In genomic region chr10:112203328-112204076, GRCh38 we compare ENCODE assay signal across 12 cellular contexts. TPM values are rescaled to one million over a fixed set of nuclear protein-coding genes. Genes with fewer than 3 reads are reported as not detected.
DNase-seq lines count a peak whose midpoint lies in the region; ATAC-seq and TF ChIP-seq lines count a peak whose summit lies in the region.
"Had no signal": no experiment of that assay in that cellular context is flagged by ENCODE, and none has a peak within 500 bp of the region (broad histone marks: within the 10 kb centered on the region; RNA-seq: fewer than 3 reads in every experiment).

No MANE protein-coding gene starts in this region.

- H3K9ac ChIP-seq in colonic mucosa (ENCODE audit: low read depth in 2 of 2, low read length in 2 of 2): no peak overlapping the region

- no peaks in the 10 kb centered on the region for H3K27me3 Mint-ChIP-seq in stimulated activated memory B cell treated with anti-CD40 and anti-IgM and Interleukin-4, amounts not matched to agents 10 μg/mL and 1 μg/mL and 100 μg/mL, for 72 hours

- no peaks in the 10 kb centered on the region for H3K9me3 Mint-ChIP-seq in stimulated activated memory B cell treated with anti-CD40 and anti-IgM and Interleukin-4, amounts not matched to agents 10 μg/mL and 1 μg/mL and 100 μg/mL, for 72 hours
- H3K9me3 Mint-ChIP-seq: T-helper 1 cell treated with Interleukin-12 subunit alpha and Interleukin-12 subunit beta and Interleukin-4 antibody, amounts not matched to agents 30 μg/mL and 1 μg/mL, for 36 hours had no signal

- no peaks in the 10 kb centered on the region for H3K36me3 ChIP-seq in colonic mucosa
- no peaks in the 10 kb centered on the region for H3K36me3 ChIP-seq in right atrium auricular region
- H3K36me3 ChIP-seq: neutrophil had no signal

- DNase-seq in NOMO-1 (lab: John Stamatoyannopoulos, UW; ENCODE audit: unreplicated experiment in 2 of 2): peak; percentile 55 to 63
- DNase-seq in NOMO-1 treated with dmso at 0.1 percent for 144 hours (lab: John Stamatoyannopoulos, UW; ENCODE audit: unreplicated experiment): no peak
- no peak for DNase-seq in colonic mucosa
- DNase-seq in DMS53 treated with DMSO at 0.1 percent for 48 hours (lab: John Stamatoyannopoulos, UW; ENCODE audit: unreplicated experiment): no peak
- DNase-seq in right atrium auricular region (ENCODE audit: low spot score): no peak
- DNase-seq: activated effector memory CD4-positive, alpha-beta T cell treated with Interleukin-2 at 50 U/mL for 16 hours had no signal

- no peak overlapping the region for H3K4me3 ChIP-seq in colonic mucosa
- H3K4me3 ChIP-seq in right atrium auricular region: no peak overlapping the region

- no peak overlapping the region for H3K27ac ChIP-seq in colonic mucosa
- no peak overlapping the region for H3K27ac ChIP-seq in right atrium auricular region
- H3K27ac ChIP-seq: 22Rv1, neutrophil had no signal

- peak; percentile 59 for ATAC-seq in HG02623 (IDR thresholded peaks at IDR 0.05; ENCODE audit: unreplicated experiment)
- peak; percentile 74 for ATAC-seq in HG03469 (IDR thresholded peaks at IDR 0.05; ENCODE audit: unreplicated experiment)
- ATAC-seq in stimulated activated memory B cell treated with anti-CD40 and anti-IgM and Interleukin-4, amounts not matched to agents 10 μg/mL and 1 μg/mL and 100 μg/mL, for 72 hours: peak; percentile 83

- H3K9me3 ChIP-seq in colonic mucosa (no peaks in the 10 kb centered on the region), right atrium auricular region (no peaks in the 10 kb centered on the region)
- H3K9me3 ChIP-seq: neutrophil had no signal

- no peaks in the 10 kb centered on the region for H3K4me1 ChIP-seq in colonic mucosa
- no peaks in the 10 kb centered on the region for H3K4me1 ChIP-seq in right atrium auricular region

- peak overlapping the region; percentile 57 for H3K4me3 Mint-ChIP-seq in stimulated activated memory B cell treated with anti-CD40 and anti-IgM and Interleukin-4, amounts not matched to agents 10 μg/mL and 1 μg/mL and 100 μg/mL, for 72 hours
- H3K4me3 Mint-ChIP-seq: T-helper 1 cell treated with Interleukin-12 subunit alpha and Interleukin-12 subunit beta and Interleukin-4 antibody, amounts not matched to agents 30 μg/mL and 1 μg/mL, for 36 hours had no signal

- H3K27me3 ChIP-seq in colonic mucosa (no peaks in the 10 kb centered on the region), right atrium auricular region (no peaks in the 10 kb centered on the region)

- peak overlapping the region; percentile 90 for H3K27ac Mint-ChIP-seq in stimulated activated memory B cell treated with anti-CD40 and anti-IgM and Interleukin-4, amounts not matched to agents 10 μg/mL and 1 μg/mL and 100 μg/mL, for 72 hours
- H3K27ac Mint-ChIP-seq: T-helper 1 cell treated with Interleukin-12 subunit alpha and Interleukin-12 subunit beta and Interleukin-4 antibody, amounts not matched to agents 30 μg/mL and 1 μg/mL, for 36 hours had no signal

- no peak for TF ChIP-seq CTCF in colonic mucosa (IDR thresholded peaks at IDR 0.05)
- TF ChIP-seq CTCF in right atrium auricular region (IDR thresholded peaks at IDR 0.05): no peak

- no peaks in the 10 kb centered on the region for H3K36me3 Mint-ChIP-seq in stimulated activated memory B cell treated with anti-CD40 and anti-IgM and Interleukin-4, amounts not matched to agents 10 μg/mL and 1 μg/mL and 100 μg/mL, for 72 hours

- intact Hi-C loops in colonic mucosa (cut with DNase I): no loop called here

- peaks cover 28% of the 10 kb centered on the region for H3K4me1 Mint-ChIP-seq in stimulated activated memory B cell treated with anti-CD40 and anti-IgM and Interleukin-4, amounts not matched to agents 10 μg/mL and 1 μg/mL and 100 μg/mL, for 72 hours

RNA-seq across cellular contexts. Expression of gene GPAM, which starts 19.9 kb away (rescaled TPM):
- total RNA-seq in colonic mucosa (1 to 10 TPM; 7.7 to 8.7 TPM), right atrium auricular region (1 to 10 TPM; 7.8 to 9.3 TPM)

Comparison
In these comparisons a context has a peak if more than half of its experiments do, and no peak if none do; other contexts are left out.
1. DNase-seq: peak in NOMO-1 (2 of 2); none in NOMO-1 treated with dmso at 0.1 percent for 144 hours (single experiment), colonic mucosa (single experiment), DMS53 treated with DMSO at 0.1 percent for 48 hours (single experiment) and right atrium auricular region (single experiment).
2. Peak in every context shown above with its lines, with median percentiles within 50 percentile points of each other: ATAC-seq.